8 cellular contexts compared by ENCODE assay signal in genomic region chr19:42271045-42271419, GRCh38. TPM values are rescaled to one million over a fixed set of nuclear protein-coding genes. Genes with fewer than 3 reads are reported as not detected.
DNase-seq lines count a peak whose midpoint lies in the region; ATAC-seq and TF ChIP-seq lines count a peak whose summit lies in the region.

No MANE protein-coding gene starts in this region.

- peak overlapping the region; percentile 56 for H3K4me3 Mint-ChIP-seq in neural crest cell

- H3K9me3 Mint-ChIP-seq in neural crest cell = no peaks in the 10 kb centered on the region

- intact Hi-C loops in dorsolateral prefrontal cortex (cut with DNase I) = no loop called here

- peaks cover 25% of the 10 kb centered on the region for H3K4me1 Mint-ChIP-seq in neural crest cell

- POLR2A ChIA-PET in BJ (lab: Charles Lee) = interaction anchor here (0.6 kb wide), 1 partner anchor 249 kb away, joined by 11 read pairs; no protein-coding TSS in a partner anchor

- H3K4me3 ChIP-seq in BJ (ENCODE audit: low read depth, low read length) (peak overlapping the region; percentile 87), dorsolateral prefrontal cortex (peak overlapping the region; percentile 37 to 99 (median 66))

- H3K27me3 Mint-ChIP-seq in neural crest cell (ENCODE audit: low read depth) = no peaks in the 10 kb centered on the region

- H3K27me3 ChIP-seq in BJ (ENCODE audit: control insufficient read depth, insufficient read depth, low read length) = no peaks in the 10 kb centered on the region
- H3K27me3 ChIP-seq in dorsolateral prefrontal cortex = no peaks in the 10 kb centered on the region

- peaks cover 22% of the 10 kb centered on the region for H3K36me3 ChIP-seq in BJ (ENCODE audit: control insufficient read depth, insufficient read depth, low read length)

- CTCF ChIA-PET in BJ (lab: Yijun Ruan, JAX) = interaction anchor here (0.9 to 4.2 kb wide), 5 partner anchors 9 to 27 kb away, joined by 3 to 20 read pairs (median 9); partner anchors contain the start of gene GSK3A

- TF ChIP-seq CTCF in BJ (IDR thresholded peaks at IDR 0.05; ENCODE audit: insufficient read depth, low read depth, low read length) (no peak), dorsolateral prefrontal cortex (IDR thresholded peaks at IDR 0.05 in 54 of 56, conservative IDR thresholded peaks at IDR 0.05 in 2 of 56; ENCODE audit: low read depth in 1 of 56, partially characterized antibody in 56 of 56) (no peak), neural crest cell (conservative IDR thresholded peaks at IDR 0.05) (no peak)

- H3K27ac Mint-ChIP-seq in neural crest cell (ENCODE audit: unreplicated experiment) = no peak overlapping the region

- peak overlapping the region; percentile 22 to 100 (median 91) for H3K27ac ChIP-seq in dorsolateral prefrontal cortex

- no peaks in the 10 kb centered on the region for H3K36me3 Mint-ChIP-seq in neural crest cell (ENCODE audit: low read depth)

- no peak for DNase-seq in BJ (ENCODE audit: low read depth)
- DNase-seq in LHCN-M2 (ENCODE audit: low read depth) = peak; percentile 22
- peak in 1 of 10 donors; percentile 47 for DNase-seq in dorsolateral prefrontal cortex
- DNase-seq in neural crest cell (ENCODE audit: low read depth, low spot score) = no peak
- no peak for DNase-seq in NCI-H146 treated with DMSO at 0.1 percent for 48 hours (lab: John Stamatoyannopoulos, UW; ENCODE audit: unreplicated experiment)
- no peak for DNase-seq in SHP77 (lab: John Stamatoyannopoulos, UW)

- no peak for ATAC-seq in GM19455 (IDR thresholded peaks at IDR 0.05; ENCODE audit: unreplicated experiment)
- ATAC-seq in GM19397 (IDR thresholded peaks at IDR 0.05; ENCODE audit: unreplicated experiment) = no peak

RNA-seq across cellular contexts. Expression of gene CIC, which starts 2.0 kb away (rescaled TPM):
- polyA plus RNA-seq in BJ (2011; rRNA removed) = 3.5 and 7.0 TPM in 2 replicates
- polyA minus RNA-seq in BJ (2011; rRNA and poly(A)+ RNA removed) = 5.2 and 7.9 TPM in 2 replicates
- total RNA-seq in LHCN-M2 (2014; rRNA removed) (28.6 and 30.5 TPM in 2 replicates), dorsolateral prefrontal cortex (100 to 1,000 TPM in 70 of 120 experiments, 10 to 100 TPM in 50; 76.5 to 169 (median 103) TPM), neural crest cell (91.6 and 93.4 TPM in 2 replicates)
- 34.6 TPM for polyA plus RNA-seq in LHCN-M2 (2012)

RNA-seq across cellular contexts. Expression of gene ERF, which starts 16.1 kb away (rescaled TPM):
- 47.4 and 51.4 TPM in 2 replicates for polyA plus RNA-seq in BJ (2011; rRNA removed)
- 41.5 and 62.0 TPM in 2 replicates for polyA minus RNA-seq in BJ (2011; rRNA and poly(A)+ RNA removed)
- 49.1 and 56.2 TPM in 2 replicates for total RNA-seq in LHCN-M2 (2014; rRNA removed)
- 46.3 TPM for polyA plus RNA-seq in LHCN-M2 (2012)
- 100 to 1,000 TPM in 3 of 120 experiments, 10 to 100 TPM in 117; 22.2 to 145 (median 47.8) TPM for total RNA-seq in dorsolateral prefrontal cortex
- total RNA-seq in neural crest cell = 102 and 105 TPM in 2 replicates

RNA-seq across cellular contexts. Expression of gene GSK3A, which starts 28.6 kb away (rescaled TPM):
- 27.7 and 36.1 TPM in 2 replicates for polyA plus RNA-seq in BJ (2011; rRNA removed)
- 21.9 and 22.7 TPM in 2 replicates for polyA minus RNA-seq in BJ (2011; rRNA and poly(A)+ RNA removed)
- total RNA-seq in LHCN-M2 (2014; rRNA removed) (32.5 and 33.7 TPM in 2 replicates), dorsolateral prefrontal cortex (100 to 1,000 TPM in 36 of 120 experiments, 10 to 100 TPM in 84; 60.1 to 130 (median 91.3) TPM), neural crest cell (66.1 and 68.0 TPM in 2 replicates)
- 42.0 TPM for polyA plus RNA-seq in LHCN-M2 (2012)

RNA-seq across cellular contexts. Expression of gene PRR19, which starts 30.9 kb away (rescaled TPM):
- 0.43 and 0.93 TPM in 2 replicates for polyA plus RNA-seq in BJ (2011; rRNA removed)
- polyA minus RNA-seq in BJ (2011; rRNA and poly(A)+ RNA removed) = 0.26 and 0.66 TPM in 2 replicates
- total RNA-seq in LHCN-M2 (2014; rRNA removed) (2.2 and 2.3 TPM in 2 replicates), dorsolateral prefrontal cortex (1 to 10 TPM in 112 of 120 experiments, under 1 TPM in 8; 0.46 to 5.4 (median 2.1) TPM), neural crest cell (2.2 and 2.8 TPM in 2 replicates)
- 1.8 TPM for polyA plus RNA-seq in LHCN-M2 (2012)

RNA-seq across cellular contexts. Expression of gene PAFAH1B3, which starts 31.4 kb away (rescaled TPM):
- 24.7 and 35.7 TPM in 2 replicates for polyA plus RNA-seq in BJ (2011; rRNA removed)
- 40.2 and 58.4 TPM in 2 replicates for polyA minus RNA-seq in BJ (2011; rRNA and poly(A)+ RNA removed)
- 85.3 and 99.0 TPM in 2 replicates for total RNA-seq in LHCN-M2 (2014; rRNA removed)
- polyA plus RNA-seq in LHCN-M2 (2012) = 74.2 TPM
- total RNA-seq in dorsolateral prefrontal cortex = 10 to 100 TPM; 16.2 to 58.0 (median 31.5) TPM
- total RNA-seq in neural crest cell = 166 and 173 TPM in 2 replicates
